20 cellular contexts compared by ENCODE assay signal in genomic region chr5:175682664-175683063, GRCh38. TPM values are rescaled to one million over a fixed set of nuclear protein-coding genes. Genes with fewer than 3 reads are reported as not detected.
DNase-seq lines count a peak whose midpoint lies in the region; ATAC-seq and TF ChIP-seq lines count a peak whose summit lies in the region.
"Had no signal": no experiment of that assay in that cellular context is flagged by ENCODE, and none has a peak within 500 bp of the region (broad histone marks: within the 10 kb centered on the region; RNA-seq: fewer than 3 reads in every experiment).

No MANE protein-coding gene starts in this region.

- no peaks in the 10 kb centered on the region for H3K4me1 Mint-ChIP-seq in neural crest cell
- H3K4me1 Mint-ChIP-seq: B cell had no signal

- H3K9me3 Mint-ChIP-seq in neural crest cell, result no peaks in the 10 kb centered on the region
- H3K9me3 Mint-ChIP-seq: CD4-positive, alpha-beta memory T cell had no signal

- DNase-seq in cardiac septum (ENCODE audit: low spot score) (peak; percentile 73), Right ventricle myocardium inferior (ENCODE audit: missing footprints) (no peak), neural crest cell (ENCODE audit: low read depth, low spot score) (no peak), DMS53 treated with DMSO at 0.1 percent for 48 hours (lab: John Stamatoyannopoulos, UW; ENCODE audit: unreplicated experiment) (no peak), LoVo (ENCODE audit: low spot score) (no peak), inferior parietal cortex (ENCODE audit: extremely low spot score) (no peak)
- DNase-seq: CD4-positive, alpha-beta memory T cell; DMS153; GF-D8; GOT3; NCI-H1417; NCI-H1930; NCI-H226; NCI-H524; NCI-H82; OCI-M1; SIG-M5 had no signal

- H3K27ac ChIP-seq in cingulate gyrus (ENCODE audit: low read depth, low read length), result peak overlapping the region; percentile 72
- H3K27ac ChIP-seq: KMS-11 had no signal

- no peak for TF ChIP-seq CTCF in neural crest cell (conservative IDR thresholded peaks at IDR 0.05)

- peak overlapping the region; percentile 87 for H3K27ac Mint-ChIP-seq in neural crest cell (ENCODE audit: unreplicated experiment)
- H3K27ac Mint-ChIP-seq: B cell had no signal

- intact Hi-C loops in cardiac septum (cut with DNase I) (no loop called here), Right ventricle myocardium inferior (cut with DNase I) (no loop called here)

- no peaks in the 10 kb centered on the region for H3K36me3 Mint-ChIP-seq in neural crest cell (ENCODE audit: low read depth)

- H3K27me3 Mint-ChIP-seq in neural crest cell (ENCODE audit: low read depth), result peaks cover 17% of the 10 kb centered on the region
- H3K27me3 Mint-ChIP-seq: B cell; CD4-positive, alpha-beta memory T cell had no signal

- no peak overlapping the region for H3K4me3 Mint-ChIP-seq in neural crest cell
- H3K4me3 Mint-ChIP-seq: B cell; CD4-positive, alpha-beta memory T cell had no signal

- ATAC-seq in Right ventricle myocardium inferior, result no peak

RNA-seq across cellular contexts. Expression of gene HRH2, which starts 24.8 kb away (rescaled TPM):
- total RNA-seq in cardiac septum, result 60.1 TPM
- total RNA-seq in Right ventricle myocardium inferior, result 46.6 TPM
- total RNA-seq in neural crest cell, result 1.5 and 1.7 TPM in 2 replicates
- total RNA-seq: B cell had no signal

Comparison
In these comparisons a context has a peak if more than half of its experiments do, and no peak if none do; other contexts are left out.
1. RNA of gene HRH2, which starts 24.8 kb away (total RNA-seq): 60.1 TPM in cardiac septum (single experiment) and 46.6 TPM in Right ventricle myocardium inferior (single experiment); 1.5 to 1.7 TPM in neural crest cell; every median in the first group is over 10 times any median in the second.